ENCODE assay signal across 1 cellular context in the genomic region with DNA sequence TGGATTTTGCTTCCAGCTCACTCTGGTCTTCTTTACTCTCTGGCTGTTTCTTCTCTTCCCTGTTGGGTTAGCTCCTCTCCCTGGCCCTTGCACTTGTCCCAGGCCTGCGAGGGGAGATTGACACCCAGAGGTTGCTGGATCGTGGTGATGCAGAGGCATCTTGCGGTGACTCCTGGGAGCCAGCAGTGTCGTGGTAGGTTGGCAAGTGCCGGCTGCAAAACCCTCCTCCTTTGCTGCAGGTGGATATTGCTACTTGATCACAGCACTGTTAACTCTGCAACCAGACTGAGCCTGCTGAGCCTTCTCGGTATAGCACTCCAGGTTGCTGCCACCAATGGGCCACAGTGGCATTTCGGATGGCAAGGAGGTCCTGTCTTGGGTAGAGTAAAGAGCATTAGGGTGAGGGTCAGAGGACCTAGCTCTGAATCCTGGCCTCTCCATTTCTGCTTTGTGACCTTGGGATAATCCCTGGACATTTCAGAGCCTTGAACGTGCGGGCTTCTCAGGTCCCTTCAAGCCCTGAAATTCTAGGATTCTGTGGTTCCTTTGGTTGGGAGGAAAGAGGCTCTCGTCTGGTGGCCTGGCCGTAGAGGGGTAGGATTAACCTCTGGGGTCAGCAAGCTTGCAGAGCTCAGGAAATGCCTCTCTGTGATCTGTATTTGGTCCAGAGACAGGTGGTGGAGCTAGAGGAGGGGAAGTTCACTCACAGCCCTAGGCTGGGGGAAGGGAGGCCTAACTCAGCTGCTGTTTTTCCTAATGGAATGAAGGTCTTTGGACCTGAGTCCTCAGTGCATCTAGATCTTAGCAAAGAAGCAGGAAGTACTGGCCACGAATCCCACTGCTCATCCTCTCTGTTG.
TF ChIP-seq lines count a peak whose summit lies in the region.

No MANE protein-coding gene starts in this region.

TF ChIP-seq in HepG2, 621 proteins besides CTCF, POLR2A, EP300 and RAD21 (continued from another document and continues in another):
- TF ChIP-seq, protein P1, sequence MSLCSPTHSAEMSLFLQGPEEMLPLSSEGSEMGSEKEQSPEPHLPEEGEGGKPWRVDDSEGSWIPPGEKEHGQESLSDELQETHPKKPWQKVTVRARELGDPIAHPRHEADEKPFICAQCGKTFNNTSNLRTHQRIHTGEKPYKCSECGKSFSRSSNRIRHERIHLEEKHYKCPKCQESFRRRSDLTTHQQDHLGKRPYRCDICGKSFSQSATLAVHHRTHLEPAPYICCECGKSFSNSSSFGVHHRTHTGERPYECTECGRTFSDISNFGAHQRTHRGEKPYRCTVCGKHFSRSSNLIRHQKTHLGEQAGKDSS (CRISPR knock-in tag; IDR thresholded peaks at IDR 0.05; ENCODE audit: borderline replicate concordance, low read depth), result peak; percentile 86; the same call in 1 of the 2 replicates
- TF ChIP-seq, protein P2, sequence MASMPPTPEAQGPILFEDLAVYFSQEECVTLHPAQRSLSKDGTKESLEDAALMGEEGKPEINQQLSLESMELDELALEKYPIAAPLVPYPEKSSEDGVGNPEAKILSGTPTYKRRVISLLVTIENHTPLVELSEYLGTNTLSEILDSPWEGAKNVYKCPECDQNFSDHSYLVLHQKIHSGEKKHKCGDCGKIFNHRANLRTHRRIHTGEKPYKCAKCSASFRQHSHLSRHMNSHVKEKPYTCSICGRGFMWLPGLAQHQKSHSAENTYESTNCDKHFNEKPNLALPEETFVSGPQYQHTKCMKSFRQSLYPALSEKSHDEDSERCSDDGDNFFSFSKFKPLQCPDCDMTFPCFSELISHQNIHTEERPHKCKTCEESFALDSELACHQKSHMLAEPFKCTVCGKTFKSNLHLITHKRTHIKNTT (CRISPR knock-in tag; IDR thresholded peaks at IDR 0.05), result no peak
- TF ChIP-seq RAD51 (IDR thresholded peaks at IDR 0.05; ENCODE audit: borderline replicate concordance) (no peak), ZSCAN12 (CRISPR knock-in tag; IDR thresholded peaks at IDR 0.05) (no peak), ZNF33A (CRISPR knock-in tag; IDR thresholded peaks at IDR 0.05; ENCODE audit: borderline replicate concordance) (no peak), KDM2A (CRISPR knock-in tag; IDR thresholded peaks at IDR 0.05; ENCODE audit: borderline replicate concordance, low read depth) (no peak), ZSCAN20 (CRISPR knock-in tag; IDR thresholded peaks at IDR 0.05; ENCODE audit: borderline replicate concordance) (no peak), RXRB (CRISPR knock-in tag; IDR thresholded peaks at IDR 0.05; ENCODE audit: borderline replicate concordance) (peak; percentile 72; the same call in 1 of the 2 replicates), HNRNPH1 (optimal IDR thresholded peaks at IDR 0.05; ENCODE audit: low read depth, low read length) (no peak), ZBTB38 (CRISPR knock-in tag; IDR thresholded peaks at IDR 0.05) (no peak), ZBTB7A (CRISPR knock-in tag; IDR thresholded peaks at IDR 0.05) (no peak), AGO1 (IDR thresholded peaks at IDR 0.05; ENCODE audit: low read depth, low read length, poor library complexity, severe bottlenecking) (no peak), GABPA (IDR thresholded peaks at IDR 0.05; ENCODE audit: low read depth, low read length) (no peak), GABPA (CRISPR knock-in tag; IDR thresholded peaks at IDR 0.05; ENCODE audit: low read depth) (peak; percentile 71), CBX2 (IDR thresholded peaks at IDR 0.05; ENCODE audit: low read depth, low read length) (no peak), CBX2 (CRISPR knock-in tag; IDR thresholded peaks at IDR 0.05; ENCODE audit: low read depth) (no peak), NFATC3 (CRISPR knock-in tag; IDR thresholded peaks at IDR 0.05) (no peak), ZNF354B (CRISPR knock-in tag; IDR thresholded peaks at IDR 0.05) (0 out of 2 replicates have a peak, but pooled peaks have one; percentile 40), ZNF724P (CRISPR knock-in tag; IDR thresholded peaks at IDR 0.05; ENCODE audit: borderline replicate concordance) (0 out of 2 replicates have a peak, but pooled peaks have one; percentile 20), SP5 (CRISPR knock-in tag; IDR thresholded peaks at IDR 0.05; ENCODE audit: borderline replicate concordance, low read depth) (peak; percentile 69; the same call in 1 of the 2 replicates), SRF (IDR thresholded peaks at IDR 0.05; ENCODE audit: low read depth, low read length) (no peak), MBNL3 (CRISPR knock-in tag; conservative IDR thresholded peaks at IDR 0.05) (no peak), CREM (IDR thresholded peaks at IDR 0.05) (peak; percentile 54; the same call in 1 of the 2 replicates), CREM (CRISPR knock-in tag; IDR thresholded peaks at IDR 0.05) (no peak), ZNF260 (CRISPR knock-in tag; IDR thresholded peaks at IDR 0.05; ENCODE audit: borderline replicate concordance, low read depth) (no peak), ZNF558 (CRISPR knock-in tag; IDR thresholded peaks at IDR 0.05; ENCODE audit: borderline replicate concordance) (no peak), FOSL2 (CRISPR knock-in tag; IDR thresholded peaks at IDR 0.05) (no peak), SMAD9 (CRISPR knock-in tag; IDR thresholded peaks at IDR 0.05) (no peak), ZNF382 (CRISPR knock-in tag; IDR thresholded peaks at IDR 0.05; ENCODE audit: borderline replicate concordance) (no peak), PAX8 (CRISPR knock-in tag; IDR thresholded peaks at IDR 0.05; ENCODE audit: borderline replicate concordance) (no peak), ZNF33B (CRISPR knock-in tag; IDR thresholded peaks at IDR 0.05) (no peak), ZBTB21 (CRISPR knock-in tag; IDR thresholded peaks at IDR 0.05) (no peak), RFX1 (IDR thresholded peaks at IDR 0.05) (no peak), KMT2B (CRISPR knock-in tag; IDR thresholded peaks at IDR 0.05) (no peak), ATAD3A (CRISPR knock-in tag; IDR thresholded peaks at IDR 0.05) (no peak), ELF3 (CRISPR knock-in tag; IDR thresholded peaks at IDR 0.05) (peak; percentile 99), FOSL1 (CRISPR knock-in tag; IDR thresholded peaks at IDR 0.05; ENCODE audit: borderline replicate concordance) (no peak), ZFP90 (CRISPR knock-in tag; IDR thresholded peaks at IDR 0.05; ENCODE audit: borderline replicate concordance) (no peak), NR2C2 (CRISPR knock-in tag; IDR thresholded peaks at IDR 0.05; ENCODE audit: borderline replicate concordance) (peak; percentile 53; the same call in 1 of the 2 replicates), NFE2L2 (IDR thresholded peaks at IDR 0.05; ENCODE audit: low read length) (no peak)
- TF ChIP-seq, protein P3, sequence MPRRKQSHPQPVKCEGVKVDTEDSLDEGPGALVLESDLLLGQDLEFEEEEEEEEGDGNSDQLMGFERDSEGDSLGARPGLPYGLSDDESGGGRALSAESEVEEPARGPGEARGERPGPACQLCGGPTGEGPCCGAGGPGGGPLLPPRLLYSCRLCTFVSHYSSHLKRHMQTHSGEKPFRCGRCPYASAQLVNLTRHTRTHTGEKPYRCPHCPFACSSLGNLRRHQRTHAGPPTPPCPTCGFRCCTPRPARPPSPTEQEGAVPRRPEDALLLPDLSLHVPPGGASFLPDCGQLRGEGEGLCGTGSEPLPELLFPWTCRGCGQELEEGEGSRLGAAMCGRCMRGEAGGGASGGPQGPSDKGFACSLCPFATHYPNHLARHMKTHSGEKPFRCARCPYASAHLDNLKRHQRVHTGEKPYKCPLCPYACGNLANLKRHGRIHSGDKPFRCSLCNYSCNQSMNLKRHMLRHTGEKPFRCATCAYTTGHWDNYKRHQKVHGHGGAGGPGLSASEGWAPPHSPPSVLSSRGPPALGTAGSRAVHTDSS (CRISPR knock-in tag; conservative IDR thresholded peaks at IDR 0.05), result no peak
- TF ChIP-seq, protein P4, sequence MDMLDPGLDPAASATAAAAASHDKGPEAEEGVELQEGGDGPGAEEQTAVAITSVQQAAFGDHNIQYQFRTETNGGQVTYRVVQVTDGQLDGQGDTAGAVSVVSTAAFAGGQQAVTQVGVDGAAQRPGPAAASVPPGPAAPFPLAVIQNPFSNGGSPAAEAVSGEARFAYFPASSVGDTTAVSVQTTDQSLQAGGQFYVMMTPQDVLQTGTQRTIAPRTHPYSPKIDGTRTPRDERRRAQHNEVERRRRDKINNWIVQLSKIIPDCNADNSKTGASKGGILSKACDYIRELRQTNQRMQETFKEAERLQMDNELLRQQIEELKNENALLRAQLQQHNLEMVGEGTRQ (IDR thresholded peaks at IDR 0.05; ENCODE audit: low read depth, low read length), result no peak
- TF ChIP-seq, protein P4 (CRISPR knock-in tag; IDR thresholded peaks at IDR 0.05; ENCODE audit: borderline replicate concordance), result no peak
- TF ChIP-seq, protein P5, sequence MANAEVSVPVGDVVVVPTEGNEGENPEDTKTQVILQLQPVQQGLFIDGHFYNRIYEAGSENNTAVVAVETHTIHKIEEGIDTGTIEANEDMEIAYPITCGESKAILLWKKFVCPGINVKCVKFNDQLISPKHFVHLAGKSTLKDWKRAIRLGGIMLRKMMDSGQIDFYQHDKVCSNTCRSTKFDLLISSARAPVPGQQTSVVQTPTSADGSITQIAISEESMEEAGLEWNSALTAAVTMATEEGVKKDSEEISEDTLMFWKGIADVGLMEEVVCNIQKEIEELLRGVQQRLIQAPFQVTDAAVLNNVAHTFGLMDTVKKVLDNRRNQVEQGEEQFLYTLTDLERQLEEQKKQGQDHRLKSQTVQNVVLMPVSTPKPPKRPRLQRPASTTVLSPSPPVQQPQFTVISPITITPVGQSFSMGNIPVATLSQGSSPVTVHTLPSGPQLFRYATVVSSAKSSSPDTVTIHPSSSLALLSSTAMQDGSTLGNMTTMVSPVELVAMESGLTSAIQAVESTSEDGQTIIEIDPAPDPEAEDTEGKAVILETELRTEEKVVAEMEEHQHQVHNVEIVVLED (CRISPR knock-in tag; IDR thresholded peaks at IDR 0.05; ENCODE audit: borderline replicate concordance), result no peak
- TF ChIP-seq, protein P6, sequence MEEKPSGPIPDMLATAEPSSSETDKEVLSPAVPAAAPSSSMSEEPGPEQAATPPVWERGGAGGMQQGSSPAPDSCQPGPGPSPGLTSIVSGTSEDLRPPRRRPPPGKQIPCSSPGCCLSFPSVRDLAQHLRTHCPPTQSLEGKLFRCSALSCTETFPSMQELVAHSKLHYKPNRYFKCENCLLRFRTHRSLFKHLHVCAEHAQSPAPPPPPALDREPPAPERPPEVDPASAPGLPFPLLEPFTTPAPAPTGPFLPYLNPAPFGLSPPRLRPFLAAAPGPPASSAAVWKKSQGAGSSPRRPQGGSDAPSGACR (CRISPR knock-in tag; IDR thresholded peaks at IDR 0.05), result no peak
- TF ChIP-seq, protein P7, sequence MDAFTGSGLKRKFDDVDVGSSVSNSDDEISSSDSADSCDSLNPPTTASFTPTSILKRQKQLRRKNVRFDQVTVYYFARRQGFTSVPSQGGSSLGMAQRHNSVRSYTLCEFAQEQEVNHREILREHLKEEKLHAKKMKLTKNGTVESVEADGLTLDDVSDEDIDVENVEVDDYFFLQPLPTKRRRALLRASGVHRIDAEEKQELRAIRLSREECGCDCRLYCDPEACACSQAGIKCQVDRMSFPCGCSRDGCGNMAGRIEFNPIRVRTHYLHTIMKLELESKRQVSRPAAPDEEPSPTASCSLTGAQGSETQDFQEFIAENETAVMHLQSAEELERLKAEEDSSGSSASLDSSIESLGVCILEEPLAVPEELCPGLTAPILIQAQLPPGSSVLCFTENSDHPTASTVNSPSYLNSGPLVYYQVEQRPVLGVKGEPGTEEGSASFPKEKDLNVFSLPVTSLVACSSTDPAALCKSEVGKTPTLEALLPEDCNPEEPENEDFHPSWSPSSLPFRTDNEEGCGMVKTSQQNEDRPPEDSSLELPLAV (CRISPR knock-in tag; conservative IDR thresholded peaks at IDR 0.05; ENCODE audit: low read depth), result no peak
- TF ChIP-seq, protein P8, sequence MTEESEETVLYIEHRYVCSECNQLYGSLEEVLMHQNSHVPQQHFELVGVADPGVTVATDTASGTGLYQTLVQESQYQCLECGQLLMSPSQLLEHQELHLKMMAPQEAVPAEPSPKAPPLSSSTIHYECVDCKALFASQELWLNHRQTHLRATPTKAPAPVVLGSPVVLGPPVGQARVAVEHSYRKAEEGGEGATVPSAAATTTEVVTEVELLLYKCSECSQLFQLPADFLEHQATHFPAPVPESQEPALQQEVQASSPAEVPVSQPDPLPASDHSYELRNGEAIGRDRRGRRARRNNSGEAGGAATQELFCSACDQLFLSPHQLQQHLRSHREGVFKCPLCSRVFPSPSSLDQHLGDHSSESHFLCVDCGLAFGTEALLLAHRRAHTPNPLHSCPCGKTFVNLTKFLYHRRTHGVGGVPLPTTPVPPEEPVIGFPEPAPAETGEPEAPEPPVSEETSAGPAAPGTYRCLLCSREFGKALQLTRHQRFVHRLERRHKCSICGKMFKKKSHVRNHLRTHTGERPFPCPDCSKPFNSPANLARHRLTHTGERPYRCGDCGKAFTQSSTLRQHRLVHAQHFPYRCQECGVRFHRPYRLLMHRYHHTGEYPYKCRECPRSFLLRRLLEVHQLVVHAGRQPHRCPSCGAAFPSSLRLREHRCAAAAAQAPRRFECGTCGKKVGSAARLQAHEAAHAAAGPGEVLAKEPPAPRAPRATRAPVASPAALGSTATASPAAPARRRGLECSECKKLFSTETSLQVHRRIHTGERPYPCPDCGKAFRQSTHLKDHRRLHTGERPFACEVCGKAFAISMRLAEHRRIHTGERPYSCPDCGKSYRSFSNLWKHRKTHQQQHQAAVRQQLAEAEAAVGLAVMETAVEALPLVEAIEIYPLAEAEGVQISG (CRISPR knock-in tag; IDR thresholded peaks at IDR 0.05), result no peak; the same call in 1 of the 2 replicates
- TF ChIP-seq, protein P9, sequence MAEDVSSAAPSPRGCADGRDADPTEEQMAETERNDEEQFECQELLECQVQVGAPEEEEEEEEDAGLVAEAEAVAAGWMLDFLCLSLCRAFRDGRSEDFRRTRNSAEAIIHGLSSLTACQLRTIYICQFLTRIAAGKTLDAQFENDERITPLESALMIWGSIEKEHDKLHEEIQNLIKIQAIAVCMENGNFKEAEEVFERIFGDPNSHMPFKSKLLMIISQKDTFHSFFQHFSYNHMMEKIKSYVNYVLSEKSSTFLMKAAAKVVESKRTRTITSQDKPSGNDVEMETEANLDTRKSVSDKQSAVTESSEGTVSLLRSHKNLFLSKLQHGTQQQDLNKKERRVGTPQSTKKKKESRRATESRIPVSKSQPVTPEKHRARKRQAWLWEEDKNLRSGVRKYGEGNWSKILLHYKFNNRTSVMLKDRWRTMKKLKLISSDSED (CRISPR knock-in tag; IDR thresholded peaks at IDR 0.05), result no peak
- TF ChIP-seq, protein P10, sequence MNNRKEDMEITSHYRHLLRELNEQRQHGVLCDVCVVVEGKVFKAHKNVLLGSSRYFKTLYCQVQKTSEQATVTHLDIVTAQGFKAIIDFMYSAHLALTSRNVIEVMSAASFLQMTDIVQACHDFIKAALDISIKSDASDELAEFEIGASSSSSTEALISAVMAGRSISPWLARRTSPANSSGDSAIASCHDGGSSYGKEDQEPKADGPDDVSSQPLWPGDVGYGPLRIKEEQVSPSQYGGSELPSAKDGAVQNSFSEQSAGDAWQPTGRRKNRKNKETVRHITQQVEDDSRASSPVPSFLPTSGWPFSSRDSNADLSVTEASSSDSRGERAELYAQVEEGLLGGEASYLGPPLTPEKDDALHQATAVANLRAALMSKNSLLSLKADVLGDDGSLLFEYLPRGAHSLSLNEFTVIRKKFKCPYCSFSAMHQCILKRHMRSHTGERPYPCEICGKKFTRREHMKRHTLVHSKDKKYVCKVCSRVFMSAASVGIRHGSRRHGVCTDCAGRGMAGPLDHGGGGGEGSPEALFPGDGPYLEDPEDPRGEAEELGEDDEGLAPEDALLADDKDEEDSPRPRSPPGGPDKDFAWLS (CRISPR knock-in tag; IDR thresholded peaks at IDR 0.05; ENCODE audit: borderline replicate concordance), result no peak
